24 cellular contexts compared by ENCODE assay signal in the genomic region with DNA sequence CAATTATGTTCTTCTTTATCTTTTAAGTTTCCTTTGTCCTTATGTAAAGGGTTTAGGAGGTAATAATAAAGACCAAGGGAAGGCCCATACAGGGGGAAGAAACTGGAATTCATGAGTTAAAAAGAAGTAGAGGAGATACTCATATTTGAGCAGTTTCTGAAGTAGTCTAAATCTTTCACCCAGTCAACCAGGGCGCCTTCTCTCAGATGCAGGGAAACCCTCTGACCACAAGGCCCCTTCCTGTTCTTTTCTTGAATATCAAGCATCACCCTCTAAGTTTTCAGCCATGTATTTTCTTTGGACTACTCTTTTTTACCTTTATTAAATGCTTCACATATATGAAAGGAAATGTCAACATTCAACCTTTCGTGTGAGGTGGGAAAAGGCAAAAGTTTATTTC.
"Had no signal": no experiment of that assay in that cellular context is flagged by ENCODE, and none has a peak within 500 bp of the region (broad histone marks: within the 10 kb centered on the region; RNA-seq: fewer than 3 reads in every experiment).

No MANE protein-coding gene starts in this region.

- H3K36me3 ChIP-seq: breast epithelium, esophagus muscularis mucosa, heart right ventricle, left ventricle myocardium inferior, right lobe of liver, transverse colon had no signal

- ATAC-seq: foreskin keratinocyte, heart right ventricle, right lobe of liver had no signal

- H3K36me3 Mint-ChIP-seq: activated naive CD4-positive, alpha-beta T cell treated with anti-CD3 and anti-CD28 coated beads, Interleukin-2, amount 10 ng/mL, durations not matched to agents 7 days and 5 days had no signal

- H3K9me3 ChIP-seq: breast epithelium, esophagus muscularis mucosa, heart right ventricle, left ventricle myocardium inferior, right lobe of liver, testis, transverse colon had no signal

- H3K9me3 Mint-ChIP-seq: activated naive CD4-positive, alpha-beta T cell treated with anti-CD3 and anti-CD28 coated beads, Interleukin-2, amount 10 ng/mL, durations not matched to agents 7 days and 5 days; activated T-cell treated with anti-CD3 and anti-CD28 coated beads, Interleukin-2, amount 50 U/mL, for 24 hours; dendritic cell treated with granulocyte-macrophage colony-stimulating factor and Interleukin-4, amounts not matched to agents 40 ng/mL and 50 ng/mL, for 4 days; nephron; T-helper 1 cell treated with Interleukin-12 subunit alpha and Interleukin-12 subunit beta and Interleukin-4 antibody, amounts not matched to agents 30 μg/mL and 1 μg/mL, for 36 hours had no signal

- H3K4me3 ChIP-seq: breast epithelium, esophagus muscularis mucosa, heart right ventricle, left ventricle myocardium inferior, lung, right lobe of liver, testis, transverse colon had no signal

- H3K4me1 Mint-ChIP-seq: activated naive CD4-positive, alpha-beta T cell treated with anti-CD3 and anti-CD28 coated beads, Interleukin-2, amount 10 ng/mL, durations not matched to agents 7 days and 5 days had no signal

- H3K4me3 Mint-ChIP-seq: activated naive CD4-positive, alpha-beta T cell treated with anti-CD3 and anti-CD28 coated beads, Interleukin-2, amount 10 ng/mL, durations not matched to agents 7 days and 5 days; activated T-cell treated with anti-CD3 and anti-CD28 coated beads, Interleukin-2, amount 50 U/mL, for 24 hours; dendritic cell treated with granulocyte-macrophage colony-stimulating factor and Interleukin-4, amounts not matched to agents 40 ng/mL and 50 ng/mL, for 4 days; nephron; T-helper 1 cell treated with Interleukin-12 subunit alpha and Interleukin-12 subunit beta and Interleukin-4 antibody, amounts not matched to agents 30 μg/mL and 1 μg/mL, for 36 hours had no signal

- H3K27me3 Mint-ChIP-seq: activated naive CD4-positive, alpha-beta T cell treated with anti-CD3 and anti-CD28 coated beads, Interleukin-2, amount 10 ng/mL, durations not matched to agents 7 days and 5 days; activated T-cell treated with anti-CD3 and anti-CD28 coated beads, Interleukin-2, amount 50 U/mL, for 24 hours; dendritic cell treated with granulocyte-macrophage colony-stimulating factor and Interleukin-4, amounts not matched to agents 40 ng/mL and 50 ng/mL, for 4 days; progenitor cell of endocrine pancreas had no signal

- H3K27ac ChIP-seq: breast epithelium, foreskin keratinocyte, heart right ventricle, left ventricle myocardium inferior, right lobe of liver, testis, transverse colon, VCaP had no signal

- H3K4me1 ChIP-seq: breast epithelium, foreskin keratinocyte, left ventricle myocardium inferior had no signal

- DNase-seq: activated CD4-positive, alpha-beta T cell treated with anti-CD3 and anti-CD28 coated beads for 4 hours; activated CD4-positive, alpha-beta T cell treated with anti-CD3 and anti-CD28 coated beads, Interleukin-2, amount 50 U/mL, for 4 hours; activated CD8-positive, alpha-beta memory T cell treated with anti-CD3 and anti-CD28 coated beads, Interleukin-2, amount 50 U/mL, for 4 hours; activated gamma-delta T cell; activated naive CD4-positive, alpha-beta T cell treated with anti-CD3 and anti-CD28 coated beads, Interleukin-2, amount 10 ng/mL, durations not matched to agents 7 days and 5 days; activated T-cell treated with anti-CD3 and anti-CD28 coated beads, Interleukin-2, amount 50 U/mL, for 24 hours; central memory CD4-positive, alpha-beta T cell; foreskin keratinocyte; heart right ventricle; left ventricle myocardium inferior; right lobe of liver; stimulated activated CD4-positive, alpha-beta T cell treated with anti-CD3 and anti-CD28 coated beads, Interleukin-2, amount 100 ng/mL, for 48 hours; stimulated activated naive CD4-positive, alpha-beta T cell treated with Interleukin-2 at 50 U/mL for 16 hours; T-helper 9 cell; testis; transverse colon had no signal

- H3K27me3 ChIP-seq: breast epithelium, esophagus muscularis mucosa, foreskin keratinocyte, heart right ventricle, right lobe of liver, testis, transverse colon had no signal

- H3K27ac Mint-ChIP-seq: activated naive CD4-positive, alpha-beta T cell treated with anti-CD3 and anti-CD28 coated beads, Interleukin-2, amount 10 ng/mL, durations not matched to agents 7 days and 5 days; activated T-cell treated with anti-CD3 and anti-CD28 coated beads, Interleukin-2, amount 50 U/mL, for 24 hours; dendritic cell treated with granulocyte-macrophage colony-stimulating factor and Interleukin-4, amounts not matched to agents 40 ng/mL and 50 ng/mL, for 4 days; nephron; progenitor cell of endocrine pancreas; T-helper 1 cell treated with Interleukin-12 subunit alpha and Interleukin-12 subunit beta and Interleukin-4 antibody, amounts not matched to agents 30 μg/mL and 1 μg/mL, for 36 hours had no signal
